27 cellular contexts compared by ENCODE assay signal in genomic region chr4:52889354-52889753, GRCh38. TPM values are rescaled to one million over a fixed set of nuclear protein-coding genes. Genes with fewer than 3 reads are reported as not detected.
"Had no signal": no experiment of that assay in that cellular context is flagged by ENCODE, and none has a peak within 500 bp of the region (broad histone marks: within the 10 kb centered on the region; RNA-seq: fewer than 3 reads in every experiment).

No MANE protein-coding gene starts in this region.

- H3K9me3 ChIP-seq: esophagus muscularis mucosa, lower lobe of right lung, psoas muscle, stomach, thyroid gland, upper lobe of left lung, vagina had no signal

- H3K4me1 ChIP-seq: esophagus muscularis mucosa, foreskin keratinocyte, heart left ventricle, left lung, lower lobe of right lung, parathyroid adenoma, psoas muscle, sigmoid colon, stomach, upper lobe of left lung, vagina had no signal

- H3K27ac Mint-ChIP-seq: activated CD8-positive, alpha-beta memory T cell treated with anti-CD3 and anti-CD28 coated beads, Interleukin-2, amount 10 ng/mL, durations not matched to agents 7 days and 5 days; activated naive CD4-positive, alpha-beta T cell treated with anti-CD3 and anti-CD28 coated beads, Interleukin-2, amount 50 U/mL, for 24 hours; natural killer cell; neural progenitor cell; stimulated activated memory B cell treated with anti-CD40 and anti-IgM and Interleukin-4, amounts not matched to agents 10 μg/mL and 1 μg/mL and 100 μg/mL, for 72 hours had no signal

- H3K27me3 Mint-ChIP-seq: activated CD8-positive, alpha-beta memory T cell treated with anti-CD3 and anti-CD28 coated beads, Interleukin-2, amount 10 ng/mL, durations not matched to agents 7 days and 5 days; activated naive CD4-positive, alpha-beta T cell treated with anti-CD3 and anti-CD28 coated beads, Interleukin-2, amount 50 U/mL, for 24 hours; stimulated activated memory B cell treated with anti-CD40 and anti-IgM and Interleukin-4, amounts not matched to agents 10 μg/mL and 1 μg/mL and 100 μg/mL, for 72 hours had no signal

- H3K36me3 Mint-ChIP-seq: natural killer cell, neural progenitor cell had no signal

- DNase-seq: activated CD4-positive, alpha-beta T cell treated with anti-CD3 and anti-CD28 coated beads, Interleukin-2, amount 50 U/mL, for 48 hours; activated CD8-positive, alpha-beta memory T cell treated with anti-CD3 and anti-CD28 coated beads, Interleukin-2, amount 10 ng/mL, durations not matched to agents 7 days and 5 days; activated gamma-delta T cell treated with Interleukin-2 at 50 U/mL for 16 hours; dermis blood vessel endothelial cell; effector CD4-positive, alpha-beta T cell; heart left ventricle; kidney glomerular epithelial cell; left lung; lower lobe of right lung; mesenchymal stem cell; natural killer cell; occipital lobe; psoas muscle; sigmoid colon; small intestine; stimulated activated CD4-positive, alpha-beta T cell treated with anti-CD3 and anti-CD28 coated beads, Interleukin-4, amount 100 ng/mL, for 24 hours; stomach; T-helper 2 cell; thyroid gland; upper lobe of left lung had no signal

- H3K27ac ChIP-seq: esophagus muscularis mucosa, foreskin keratinocyte, heart left ventricle, left lung, lower lobe of right lung, neural progenitor cell, parathyroid adenoma, psoas muscle, sigmoid colon, stomach, upper lobe of left lung, vagina had no signal

- H3K4me3 Mint-ChIP-seq: activated CD8-positive, alpha-beta memory T cell treated with anti-CD3 and anti-CD28 coated beads, Interleukin-2, amount 10 ng/mL, durations not matched to agents 7 days and 5 days; activated naive CD4-positive, alpha-beta T cell treated with anti-CD3 and anti-CD28 coated beads, Interleukin-2, amount 50 U/mL, for 24 hours; natural killer cell; neural progenitor cell; stimulated activated memory B cell treated with anti-CD40 and anti-IgM and Interleukin-4, amounts not matched to agents 10 μg/mL and 1 μg/mL and 100 μg/mL, for 72 hours had no signal

- ATAC-seq: heart left ventricle; left lung; lower lobe of right lung; natural killer cell; psoas muscle; stimulated activated memory B cell treated with anti-CD40 and anti-IgM and Interleukin-4, amounts not matched to agents 10 μg/mL and 1 μg/mL and 100 μg/mL, for 72 hours had no signal

- H3K36me3 ChIP-seq: heart left ventricle, left lung, lower lobe of right lung, neural progenitor cell, thyroid gland, upper lobe of left lung, vagina had no signal

- H3K9me3 Mint-ChIP-seq: activated naive CD4-positive, alpha-beta T cell treated with anti-CD3 and anti-CD28 coated beads, Interleukin-2, amount 50 U/mL, for 24 hours; natural killer cell; neural progenitor cell had no signal

- H3K4me1 Mint-ChIP-seq: activated naive CD4-positive, alpha-beta T cell treated with anti-CD3 and anti-CD28 coated beads, Interleukin-2, amount 50 U/mL, for 24 hours; stimulated activated memory B cell treated with anti-CD40 and anti-IgM and Interleukin-4, amounts not matched to agents 10 μg/mL and 1 μg/mL and 100 μg/mL, for 72 hours had no signal

- H3K27me3 ChIP-seq: esophagus muscularis mucosa, foreskin keratinocyte, heart left ventricle, left lung, neural progenitor cell, sigmoid colon, stomach, thyroid gland, upper lobe of left lung, vagina had no signal

- H3K4me3 ChIP-seq: esophagus muscularis mucosa, heart left ventricle, left lung, lower lobe of right lung, neural progenitor cell, psoas muscle, sigmoid colon, stomach, thyroid gland, upper lobe of left lung, vagina had no signal

RNA-seq across cellular contexts. Expression of gene RASL11B, which starts 27.2 kb away (rescaled TPM):
- total RNA-seq: dermis blood vessel endothelial cell, natural killer cell had no signal
